Comparison of ENCODE assay signal across 16 cellular contexts in the genomic region with DNA sequence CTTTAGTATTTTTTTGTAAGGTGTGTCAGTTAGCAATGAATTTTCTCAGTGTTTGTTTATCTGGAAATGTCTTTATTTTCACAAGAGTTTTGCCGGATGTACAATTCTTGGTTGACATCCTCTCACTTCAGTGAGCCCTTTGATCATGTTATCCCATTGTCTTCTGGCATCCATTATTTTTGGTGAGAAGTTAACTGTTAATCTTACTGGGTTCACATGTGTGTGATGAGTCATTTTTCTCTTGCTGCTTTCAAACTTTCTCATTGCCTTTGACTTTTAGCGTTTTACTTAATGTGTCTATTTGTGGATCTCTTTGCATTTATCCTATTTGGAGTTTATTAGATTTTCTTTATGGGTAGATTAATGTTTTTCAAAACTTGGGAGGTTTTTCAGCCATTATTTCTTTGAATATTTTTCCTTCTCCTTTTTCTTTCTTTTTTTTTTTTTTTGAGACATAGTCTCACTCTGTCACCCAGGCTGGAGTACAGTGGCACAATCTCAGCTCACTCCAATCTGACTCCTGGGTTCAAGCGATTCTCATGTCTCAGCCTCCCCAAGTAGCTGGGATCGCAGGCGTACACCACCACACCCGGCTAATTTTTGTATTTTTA.
DNase-seq lines count a peak whose midpoint lies in the region; ATAC-seq, FAIRE-seq and TF ChIP-seq lines count a peak whose summit lies in the region.
"Had no signal": no experiment of that assay in that cellular context is flagged by ENCODE, and none has a peak within 500 bp of the region (broad histone marks: within the 10 kb centered on the region; RNA-seq: fewer than 3 reads in every experiment).

No MANE protein-coding gene starts in this region.

- H3K18ac ChIP-seq in H1 (ENCODE audit: extremely low read depth, low read length), result no peak overlapping the region

- H3K4me3 Mint-ChIP-seq in activated T-helper 2 cell treated with anti-CD3 and anti-CD28 coated beads, Interferon-gamma antibody, Interleukin-2, Interleukin-4, amounts not matched to agents 10 μg/mL and 5 μg/mL and 100 μg/mL, durations not matched to agents 14 hours and 24 hours and 36 hours (ENCODE audit: low read depth), result no peak overlapping the region
- no peak overlapping the region for H3K4me3 Mint-ChIP-seq in T-helper 2 cell treated with Interferon-gamma antibody and Interleukin-4, amounts not matched to agents 5 μg/mL and 100 μg/mL, for 36 hours
- H3K4me3 Mint-ChIP-seq: B cell, neural progenitor cell had no signal

- TF ChIP-seq POLR2A in HepG2 (IDR thresholded peaks at IDR 0.05; ENCODE audit: insufficient read depth in 1 of 2, low read depth in 2 of 2, low read length in 2 of 2) (no peak), right lobe of liver (IDR thresholded peaks at IDR 0.05) (no peak), H1 (IDR thresholded peaks at IDR 0.05; ENCODE audit: control extremely low read depth in 1 of 2, low read depth in 2 of 2, low read length in 2 of 2) (no peak), esophagus muscularis mucosa (IDR thresholded peaks at IDR 0.05; ENCODE audit: low read depth) (no peak)

- H3K9ac ChIP-seq in HepG2 (ENCODE audit: insufficient read depth, low read depth, low read length), result no peak overlapping the region
- no peak overlapping the region for H3K9ac ChIP-seq in H1 (replicated peaks in 1 of 4; ENCODE audit: extremely low read depth in 1 of 4, low read depth in 3 of 4, low read length in 3 of 4)
- H3K9ac ChIP-seq: neural progenitor cell had no signal

- no peak overlapping the region for H3K27ac Mint-ChIP-seq in activated T-helper 2 cell treated with anti-CD3 and anti-CD28 coated beads, Interferon-gamma antibody, Interleukin-2, Interleukin-4, amounts not matched to agents 10 μg/mL and 5 μg/mL and 100 μg/mL, durations not matched to agents 14 hours and 24 hours and 36 hours
- H3K27ac Mint-ChIP-seq in T-helper 2 cell treated with Interferon-gamma antibody and Interleukin-4, amounts not matched to agents 5 μg/mL and 100 μg/mL, for 36 hours, result no peak overlapping the region
- H3K27ac Mint-ChIP-seq: B cell, neural progenitor cell had no signal

- peaks cover 11% of the 10 kb centered on the region for H3K9me3 ChIP-seq in HepG2 (ENCODE audit: low read length)
- no peaks in the 10 kb centered on the region for H3K9me3 ChIP-seq in right lobe of liver
- H3K9me3 ChIP-seq in H1 (ENCODE audit: insufficient read depth in 2 of 2, low read depth in 1 of 2, low read length in 1 of 2), result peaks cover 10 to 12% of the 10 kb centered on the region in 2 experiments; a peak in 3 of 4 replicates
- H3K9me3 ChIP-seq in esophagus muscularis mucosa, result peaks cover 0 to 15% (median 4%) of the 10 kb centered on the region in 4 donors

- H3K23me2 ChIP-seq in H1 (ENCODE audit: low read depth, low read length), result no peaks in the 10 kb centered on the region

- H3K4me3 ChIP-seq in HepG2 (replicated peaks in 1 of 3; ENCODE audit: insufficient read depth in 1 of 3, low read depth in 2 of 3, low read length in 3 of 3) (no peak overlapping the region), right lobe of liver (no peak overlapping the region), H1 (ENCODE audit: extremely low read depth in 1 of 4, insufficient read depth in 2 of 4, low read depth in 3 of 4, low read length in 4 of 4) (no peak overlapping the region), esophagus muscularis mucosa (no peak overlapping the region)
- H3K4me3 ChIP-seq: lung, neural progenitor cell, right atrium auricular region had no signal

- intact Hi-C loops in HepG2 (cut with micrococcal nuclease; ENCODE audit: unreplicated experiment), result no loop called here
- intact Hi-C loops in right lobe of liver (cut with DNase I), result no loop called here
- intact Hi-C loops in activated T-helper 2 cell treated with anti-CD3 and anti-CD28 coated beads, Interferon-gamma antibody, Interleukin-2, Interleukin-4, amounts not matched to agents 10 μg/mL and 5 μg/mL and 100 μg/mL, durations not matched to agents 14 hours and 24 hours and 36 hours (cut with micrococcal nuclease), result no loop called here
- intact Hi-C loops in esophagus muscularis mucosa (cut with DNase I), result no loop called here

- TF ChIP-seq RAD21 in HepG2 (CRISPR knock-in tag; IDR thresholded peaks at IDR 0.05), result no peak
- TF ChIP-seq RAD21 in H1 (IDR thresholded peaks at IDR 0.05 in 1 of 2, conservative IDR thresholded peaks at IDR 0.05 in 1 of 2; ENCODE audit: low read depth in 2 of 2, low read length in 2 of 2), result no peak

- H3K36me3 ChIP-seq in HepG2 (replicated peaks in 1 of 2; ENCODE audit: control insufficient read depth in 1 of 2, insufficient read depth in 2 of 2, low read length in 2 of 2) (no peaks in the 10 kb centered on the region), right lobe of liver (no peaks in the 10 kb centered on the region), H1 (ENCODE audit: control insufficient read depth in 2 of 4, insufficient read depth in 4 of 4, low read length in 3 of 4) (no peaks in the 10 kb centered on the region), esophagus muscularis mucosa (no peaks in the 10 kb centered on the region)
- H3K36me3 ChIP-seq: right atrium auricular region had no signal

- no peak overlapping the region for H2BK15ac ChIP-seq in H1 (ENCODE audit: low read length)

- H2BK20ac ChIP-seq in H1 (ENCODE audit: low read length), result no peak overlapping the region

- ATAC-seq in HepG2, result no peak
- no peak for ATAC-seq in right lobe of liver

- TF ChIP-seq CTCF in HepG2 (CRISPR knock-in tag; IDR thresholded peaks at IDR 0.05) (no peak), right lobe of liver (IDR thresholded peaks at IDR 0.05) (no peak), H1 (IDR thresholded peaks at IDR 0.05; ENCODE audit: control extremely low read depth in 1 of 3, insufficient read depth in 1 of 3, low read depth in 1 of 3, low read length in 3 of 3) (no peak), esophagus muscularis mucosa (IDR thresholded peaks at IDR 0.05) (no peak)

- no peak for FAIRE-seq in HepG2 (lab: Jason Lieb, UNC)
- FAIRE-seq in H1 (lab: Jason Lieb, UNC), result no peak
- FAIRE-seq in urothelium cell line (lab: Jason Lieb, UNC), result no peak

- in situ Hi-C loops in HepG2 (cut with HindIII; ENCODE audit: extremely low pct_ligation_motif_present, low pct_unique_long_range_greater_than_20kb), result no loop called here

- H3K9me3 Mint-ChIP-seq in activated T-helper 2 cell treated with anti-CD3 and anti-CD28 coated beads, Interferon-gamma antibody, Interleukin-2, Interleukin-4, amounts not matched to agents 10 μg/mL and 5 μg/mL and 100 μg/mL, durations not matched to agents 14 hours and 24 hours and 36 hours, result peaks cover 37% of the 10 kb centered on the region
- peaks cover 42% of the 10 kb centered on the region for H3K9me3 Mint-ChIP-seq in T-helper 2 cell treated with Interferon-gamma antibody and Interleukin-4, amounts not matched to agents 5 μg/mL and 100 μg/mL, for 36 hours

- H3K4ac ChIP-seq in H1 (replicated peaks; ENCODE audit: insufficient read length, low read depth, low read length), result no peak overlapping the region

- H3K27me3 ChIP-seq in HepG2 (ENCODE audit: control insufficient read depth in 1 of 2, insufficient read depth in 2 of 2, low read length in 2 of 2), result no peaks in the 10 kb centered on the region
- no peaks in the 10 kb centered on the region for H3K27me3 ChIP-seq in right lobe of liver
- H3K27me3 ChIP-seq in H1 (replicated peaks in 1 of 4; ENCODE audit: control insufficient read depth in 3 of 4, extremely low read depth in 1 of 4, insufficient read depth in 3 of 4, low read length in 3 of 4), result no peaks in the 10 kb centered on the region
- H3K27me3 ChIP-seq in esophagus muscularis mucosa, result no peaks in the 10 kb centered on the region
- H3K27me3 ChIP-seq: right atrium auricular region had no signal

- H4K5ac ChIP-seq in H1 (ENCODE audit: insufficient read length, low read depth, low read length), result no peak overlapping the region

- DNase-seq in HepG2 (ENCODE audit: low spot score) (peak; percentile 9), right lobe of liver (no peak), OCI-M1 (lab: John Stamatoyannopoulos, UW) (peak; percentile 69), H1 (ENCODE audit: low read depth in 1 of 2, low spot score in 2 of 2) (no peak), urothelium cell line (ENCODE audit: low spot score) (peak; percentile 21), esophagus muscularis mucosa (ENCODE audit: extremely low spot score) (no peak)
- no peak for DNase-seq in activated T-helper 2 cell treated with anti-CD3 and anti-CD28 coated beads, Interferon-gamma antibody, Interleukin-2, Interleukin-4, amounts not matched to agents 10 μg/mL and 5 μg/mL and 100 μg/mL, durations not matched to agents 14 hours and 24 hours and 36 hours (ENCODE audit: low spot score)
- DNase-seq in T-helper 2 cell treated with Interferon-gamma antibody and Interleukin-4, amounts not matched to agents 5 μg/mL and 100 μg/mL, for 36 hours (ENCODE audit: low spot score), result no peak
- DNase-seq: cerebellar nuclear complex; DND-41; stimulated activated CD4-positive, alpha-beta T cell treated with anti-CD3 and anti-CD28 coated beads, Interleukin-1b, Interleukin-23, amount 100 ng/mL, for 48 hours had no signal

- H4K20me1 ChIP-seq in HepG2 (ENCODE audit: insufficient read depth, low read length) (no peaks in the 10 kb centered on the region), H1 (replicated peaks in 1 of 2; ENCODE audit: control insufficient read depth in 1 of 2, insufficient read depth in 2 of 2, low read length in 2 of 2) (no peaks in the 10 kb centered on the region)

- peaks cover 59% of the 10 kb centered on the region for H3K36me3 Mint-ChIP-seq in activated T-helper 2 cell treated with anti-CD3 and anti-CD28 coated beads, Interferon-gamma antibody, Interleukin-2, Interleukin-4, amounts not matched to agents 10 μg/mL and 5 μg/mL and 100 μg/mL, durations not matched to agents 14 hours and 24 hours and 36 hours (ENCODE audit: low read depth)
- H3K36me3 Mint-ChIP-seq in T-helper 2 cell treated with Interferon-gamma antibody and Interleukin-4, amounts not matched to agents 5 μg/mL and 100 μg/mL, for 36 hours (ENCODE audit: low read depth), result peaks cover 55% of the 10 kb centered on the region

- no peak overlapping the region for H4K91ac ChIP-seq in H1 (replicated peaks; ENCODE audit: insufficient read length, low read length)

- BruUV-seq in HepG2 (replicated peaks; lab: Mats Ljungman, UMichigan), result no TSS peak

- no peak overlapping the region for H2BK12ac ChIP-seq in H1 (ENCODE audit: low read depth, low read length)

- H3K4me2 ChIP-seq in HepG2 (ENCODE audit: low read depth, low read length), result no peak overlapping the region
- H3K4me2 ChIP-seq in H1 (ENCODE audit: insufficient read depth in 1 of 2, low read depth in 2 of 2, low read length in 2 of 2), result no peak overlapping the region
- H3K4me2 ChIP-seq: neural progenitor cell had no signal

- no peak overlapping the region for H3K23ac ChIP-seq in H1 (ENCODE audit: insufficient read length)

- peaks cover 28% of the 10 kb centered on the region for H3K4me1 Mint-ChIP-seq in activated T-helper 2 cell treated with anti-CD3 and anti-CD28 coated beads, Interferon-gamma antibody, Interleukin-2, Interleukin-4, amounts not matched to agents 10 μg/mL and 5 μg/mL and 100 μg/mL, durations not matched to agents 14 hours and 24 hours and 36 hours (ENCODE audit: low read depth)
- H3K4me1 Mint-ChIP-seq in T-helper 2 cell treated with Interferon-gamma antibody and Interleukin-4, amounts not matched to agents 5 μg/mL and 100 μg/mL, for 36 hours (ENCODE audit: low read depth), result peaks cover 30% of the 10 kb centered on the region
- H3K4me1 Mint-ChIP-seq: neural progenitor cell had no signal

- WGBS in HepG2 (ENCODE audit: low lambda C conversion rate), result 97% methylated on average over 6 of the region's 6 CpGs
- WGBS in right lobe of liver (ENCODE audit: insufficient coverage, low coverage, low lambda C conversion rate, missing lambda C conversion rate), result 85% methylated on average over 2 of the region's 6 CpGs
- WGBS in H1 (ENCODE audit: extremely low coverage in 1 of 2, insufficient coverage in 1 of 2, insufficient read length in 1 of 2, insufficient replicate concordance in 2 of 2, low coverage in 1 of 2, low lambda C conversion rate in 2 of 2, missing lambda C conversion rate in 1 of 2), 2 experiments, result 89% methylated on average over 6 of the region's 6 CpGs; no CpG with 5 or more reads in 1 of the 2 experiments
- WGBS in esophagus muscularis mucosa, result 94% methylated on average over 6 of the region's 6 CpGs

- no peaks in the 10 kb centered on the region for H3K27me3 Mint-ChIP-seq in activated T-helper 2 cell treated with anti-CD3 and anti-CD28 coated beads, Interferon-gamma antibody, Interleukin-2, Interleukin-4, amounts not matched to agents 10 μg/mL and 5 μg/mL and 100 μg/mL, durations not matched to agents 14 hours and 24 hours and 36 hours (ENCODE audit: low read depth)
- no peaks in the 10 kb centered on the region for H3K27me3 Mint-ChIP-seq in T-helper 2 cell treated with Interferon-gamma antibody and Interleukin-4, amounts not matched to agents 5 μg/mL and 100 μg/mL, for 36 hours (ENCODE audit: low read depth)
- H3K27me3 Mint-ChIP-seq: B cell had no signal

- H3K79me2 ChIP-seq in HepG2 (ENCODE audit: insufficient read depth, low read length) (no peaks in the 10 kb centered on the region), H1 (ENCODE audit: control insufficient read depth in 1 of 2, insufficient read depth in 2 of 2, low read length in 2 of 2) (no peaks in the 10 kb centered on the region)

- H3K27ac ChIP-seq in HepG2 (ENCODE audit: extremely low read length, insufficient read depth, low read length) (no peak overlapping the region), right lobe of liver (no peak overlapping the region), H1 (ENCODE audit: low read depth, low read length) (no peak overlapping the region), esophagus muscularis mucosa (replicated peaks in 1 of 4) (no peak overlapping the region)
- H3K27ac ChIP-seq: epithelial cell of prostate, neural progenitor cell, right atrium auricular region had no signal

- no peak overlapping the region for H2BK120ac ChIP-seq in H1 (replicated peaks; ENCODE audit: low read depth, low read length)

- POLR2A ChIA-PET in HepG2 (lab: Yijun Ruan, JAX) (no interaction called here), H1 (lab: Charles Lee; ENCODE audit: partially characterized antibody) (no interaction called here)

- H3K4me1 ChIP-seq in HepG2 (ENCODE audit: insufficient read depth, low read length) (no peaks in the 10 kb centered on the region), right lobe of liver (no peaks in the 10 kb centered on the region), H1 (replicated peaks in 1 of 4; ENCODE audit: control insufficient read depth in 3 of 4, insufficient read depth in 4 of 4, low read length in 3 of 4) (no peaks in the 10 kb centered on the region), esophagus muscularis mucosa (peaks cover 14 to 32% (median 28%) of the 10 kb centered on the region in 4 donors)
- H3K4me1 ChIP-seq: neural progenitor cell had no signal

- TF ChIP-seq EP300 in HepG2 (IDR thresholded peaks at IDR 0.05; ENCODE audit: low read depth in 2 of 2, low read length in 2 of 2), result no peak
- TF ChIP-seq EP300 in HepG2 (CRISPR knock-in tag; IDR thresholded peaks at IDR 0.05; ENCODE audit: borderline replicate concordance), result no peak
- TF ChIP-seq EP300 in H1 (IDR thresholded peaks at IDR 0.05; ENCODE audit: borderline replicate concordance in 1 of 2, low read depth in 2 of 2, low read length in 2 of 2), result no peak
- TF ChIP-seq EP300 in esophagus muscularis mucosa (IDR thresholded peaks at IDR 0.05), result no peak

- no peak overlapping the region for H2AK5ac ChIP-seq in H1 (ENCODE audit: low read depth, low read length)

- H4K8ac ChIP-seq in H1 (ENCODE audit: extremely low read depth, insufficient read depth, low read length), result no peak overlapping the region

- H2AFZ ChIP-seq in HepG2 (ENCODE audit: low read length), result no peak overlapping the region
- no peak overlapping the region for H2AFZ ChIP-seq in H1 (ENCODE audit: low read length)
- H2AFZ ChIP-seq: neural progenitor cell had no signal

- H3K56ac ChIP-seq in H1 (replicated peaks; ENCODE audit: insufficient read length, low read depth, low read length), result no peak overlapping the region

- no peaks in the 10 kb centered on the region for H3K79me1 ChIP-seq in H1 (ENCODE audit: low read depth, low read length)

- no peak overlapping the region for H2BK5ac ChIP-seq in H1 (ENCODE audit: low read depth, low read length)

- H3K14ac ChIP-seq in H1 (ENCODE audit: insufficient read length), result no peak overlapping the region

- CTCF ChIA-PET in HepG2 (lab: Yijun Ruan, JAX; ENCODE audit: low intra/inter-chr PET ratio, low total read pairs), result no interaction called here
- CTCF ChIA-PET in H1 (lab: Charles Lee; ENCODE audit: partially characterized antibody), result interaction anchor here (0.7 to 2.3 kb wide), 2 partner anchors 45 to 79 kb away, joined by 3 to 8 read pairs; no protein-coding TSS in a partner anchor

Comparison
In these comparisons a context has a peak if more than half of its experiments do, and no peak if none do; other contexts are left out.
1. DNase-seq: peak in HepG2 (single experiment), OCI-M1 (single experiment) and urothelium cell line (single experiment); none in right lobe of liver (0 of 3), H1 (0 of 2), activated T-helper 2 cell treated with anti-CD3 and anti-CD28 coated beads, Interferon-gamma antibody, Interleukin-2, Interleukin-4, amounts not matched to agents 10 μg/mL and 5 μg/mL and 100 μg/mL, durations not matched to agents 14 hours and 24 hours and 36 hours (single experiment), esophagus muscularis mucosa (single experiment) and T-helper 2 cell treated with Interferon-gamma antibody and Interleukin-4, amounts not matched to agents 5 μg/mL and 100 μg/mL, for 36 hours (single experiment).